ENCODE assay signal across 8 cellular contexts in genomic region chr14:73723799-73724621, GRCh38. TPM values are rescaled to one million over a fixed set of nuclear protein-coding genes. Genes with fewer than 3 reads are reported as not detected.
DNase-seq lines count a peak whose midpoint lies in the region; ATAC-seq, FAIRE-seq and TF ChIP-seq lines count a peak whose summit lies in the region.

No MANE protein-coding gene starts in this region.

- DNase-seq in CD4-positive, alpha-beta T cell: no peak
- peak; percentile 91 for DNase-seq in HTR-8/SVneo (ENCODE audit: insufficient read length, low spot score)
- no peak for DNase-seq in activated naive CD8-positive, alpha-beta T cell treated with anti-CD3 and anti-CD28 coated beads for 36 hours
- peak; percentile 81 for DNase-seq in cardiac septum (ENCODE audit: low spot score)
- peak; percentile 97 for DNase-seq in skeletal muscle cell (ENCODE audit: low read depth)
- DNase-seq in hippocampal formation (lab: John Stamatoyannopoulos, UW): no peak
- DNase-seq in central memory CD4-positive, alpha-beta T cell: no peak
- DNase-seq in KBM-7: no peak

- peak overlapping the region; percentile 78 for H3K27ac Mint-ChIP-seq in CD4-positive, alpha-beta T cell
- peak overlapping the region; percentile 80 for H3K27ac Mint-ChIP-seq in activated naive CD8-positive, alpha-beta T cell treated with anti-CD3 and anti-CD28 coated beads for 36 hours

- peak overlapping the region; percentile 26 for H3K4me3 Mint-ChIP-seq in CD4-positive, alpha-beta T cell
- H3K4me3 Mint-ChIP-seq in activated naive CD8-positive, alpha-beta T cell treated with anti-CD3 and anti-CD28 coated beads for 36 hours: no peak overlapping the region

- in situ Hi-C loops in KBM-7 (cut with MboI; ENCODE audit: low pct_unique_long_range_greater_than_20kb, low sequenced_read_pairs): no loop called here

- H3K4me1 Mint-ChIP-seq in CD4-positive, alpha-beta T cell (ENCODE audit: low read depth): peaks cover 18% of the 10 kb centered on the region
- H3K4me1 Mint-ChIP-seq in activated naive CD8-positive, alpha-beta T cell treated with anti-CD3 and anti-CD28 coated beads for 36 hours: peaks cover 28% of the 10 kb centered on the region

- no peaks in the 10 kb centered on the region for H3K9me3 Mint-ChIP-seq in CD4-positive, alpha-beta T cell
- no peaks in the 10 kb centered on the region for H3K9me3 Mint-ChIP-seq in activated naive CD8-positive, alpha-beta T cell treated with anti-CD3 and anti-CD28 coated beads for 36 hours

- H3K27ac ChIP-seq in CD4-positive, alpha-beta T cell (ENCODE audit: low read depth, low read length): no peak overlapping the region

- CTCF ChIA-PET in CD4-positive, alpha-beta T cell (lab: Charles Lee): interaction anchor here (0.6 to 1.7 kb wide), 2 partner anchors 18 to 35 kb away, joined by 3 read pairs; no protein-coding TSS in a partner anchor

- POLR2A ChIA-PET in CD4-positive, alpha-beta T cell (lab: Charles Lee): interaction anchor here (1.0 to 2.7 kb wide), 2 partner anchors 11 to 35 kb away, joined by 4 to 14 read pairs; a partner anchor contains a TSS

- H3K9me3 ChIP-seq in CD4-positive, alpha-beta T cell (ENCODE audit: control insufficient read depth, low read length): no peaks in the 10 kb centered on the region

- no peak for TF ChIP-seq CTCF in CD4-positive, alpha-beta T cell (IDR thresholded peaks at IDR 0.05)

- H3K27me3 Mint-ChIP-seq in CD4-positive, alpha-beta T cell: no peaks in the 10 kb centered on the region
- no peaks in the 10 kb centered on the region for H3K27me3 Mint-ChIP-seq in activated naive CD8-positive, alpha-beta T cell treated with anti-CD3 and anti-CD28 coated beads for 36 hours

- no peak overlapping the region for H3K4me3 ChIP-seq in skeletal muscle cell (ENCODE audit: low read depth, low read length)

- peaks cover 85% of the 10 kb centered on the region for H3K36me3 Mint-ChIP-seq in CD4-positive, alpha-beta T cell (ENCODE audit: low read depth)
- H3K36me3 Mint-ChIP-seq in activated naive CD8-positive, alpha-beta T cell treated with anti-CD3 and anti-CD28 coated beads for 36 hours: peaks cover 44% of the 10 kb centered on the region

- intact Hi-C loops in CD4-positive, alpha-beta T cell (cut with DNase I, micrococcal nuclease): loop anchor here in 1 of 2 experiments (10.0 kb wide), 1 partner anchor 161 kb away; the partner anchor contains the start of gene ZNF410
- intact Hi-C loops in cardiac septum (cut with DNase I): loop anchor here (10.0 kb wide), 1 partner anchor 221 kb away; no protein-coding TSS in a partner anchor

- ATAC-seq in CD4-positive, alpha-beta T cell (ENCODE audit: poor library complexity): no peak

- H3K27me3 ChIP-seq in CD4-positive, alpha-beta T cell (ENCODE audit: control insufficient read depth, insufficient read depth, low read length): no peaks in the 10 kb centered on the region

- FAIRE-seq in HTR-8/SVneo (lab: Jason Lieb, UNC): peak; percentile 98

RNA-seq across cellular contexts. Expression of gene PNMA1, which starts 9.8 kb away (rescaled TPM):
- 10 to 100 TPM; 52.6 to 55.9 TPM for total RNA-seq in CD4-positive, alpha-beta T cell
- 10 to 100 TPM; 26.6 to 28.3 TPM for total RNA-seq in activated naive CD8-positive, alpha-beta T cell treated with anti-CD3 and anti-CD28 coated beads for 36 hours
- 45.9 TPM for total RNA-seq in cardiac septum

Comparison
In these comparisons a context has a peak if more than half of its experiments do, and no peak if none do; other contexts are left out.
1. DNase-seq: peak in HTR-8/SVneo (single experiment), cardiac septum (single experiment) and skeletal muscle cell (single experiment); none in CD4-positive, alpha-beta T cell (0 of 10), activated naive CD8-positive, alpha-beta T cell treated with anti-CD3 and anti-CD28 coated beads for 36 hours (single experiment), hippocampal formation (0 of 2), central memory CD4-positive, alpha-beta T cell (single experiment) and KBM-7 (single experiment).